1 cellular context compared by ENCODE assay signal in genomic region chr12:56715798-56716197, GRCh38.
A peak's percentile ranks its signal among the peaks of the same experiment; 100 is the strongest.
TF ChIP-seq lines count a peak whose summit lies in the region.

No MANE protein-coding gene starts in this region.

TF ChIP-seq in GM12878, 131 proteins besides CTCF, POLR2A, EP300 and RAD21:
- TF ChIP-seq NFIC (IDR thresholded peaks at IDR 0.05; ENCODE audit: low read depth, low read length) (0 out of 2 replicates have a peak, but pooled peaks have one; percentile 4), NBN (IDR thresholded peaks at IDR 0.05) (no peak)
